Comparison of ENCODE assay signal across 31 cellular contexts in genomic region chr11:85052636-85053035, GRCh38.
"Had no signal": no experiment of that assay in that cellular context is flagged by ENCODE, and none has a peak within 500 bp of the region (broad histone marks: within the 10 kb centered on the region; RNA-seq: fewer than 3 reads in every experiment).

No MANE protein-coding gene starts in this region.

- H3K4me1 Mint-ChIP-seq: activated B cell treated with CpG ODN at 0.5 μM for 24 hours; activated naive CD4-positive, alpha-beta T cell treated with anti-CD3 and anti-CD28 coated beads, Interleukin-2, amount 10 ng/mL, durations not matched to agents 7 days and 5 days; activated naive CD8-positive, alpha-beta T cell treated with anti-CD3 and anti-CD28 coated beads, Interleukin-2, amount 10 ng/mL, durations not matched to agents 7 days and 5 days; T-helper 17 cell had no signal

- H3K36me3 Mint-ChIP-seq: activated naive CD4-positive, alpha-beta T cell treated with anti-CD3 and anti-CD28 coated beads, Interleukin-2, amount 10 ng/mL, durations not matched to agents 7 days and 5 days; activated naive CD4-positive, alpha-beta T cell treated with anti-CD3 and anti-CD28 coated beads, Interleukin-2, amount 50 U/mL, for 72 hours; activated naive CD8-positive, alpha-beta T cell treated with anti-CD3 and anti-CD28 coated beads, Interleukin-2, amount 10 ng/mL, durations not matched to agents 7 days and 5 days had no signal

- DNase-seq: activated B cell treated with CpG ODN at 0.5 μM for 24 hours; activated CD4-positive, alpha-beta T cell treated with anti-CD3 and anti-CD28 coated beads for 48 hours; activated CD4-positive, alpha-beta T cell treated with anti-CD3 and anti-CD28 coated beads, Interleukin-2, amount 50 U/mL, for 1 hour; activated CD4-positive, alpha-beta T cell treated with anti-CD3 and anti-CD28 coated beads, Interleukin-2, amount 50 U/mL, for 48 hours; activated CD8-positive, alpha-beta memory T cell treated with anti-CD3 and anti-CD28 coated beads for 24 hours; activated CD8-positive, alpha-beta T cell treated with anti-CD3 and anti-CD28 coated beads for 36 hours; activated gamma-delta T cell; activated naive CD4-positive, alpha-beta T cell; activated naive CD4-positive, alpha-beta T cell treated with anti-CD3 and anti-CD28 coated beads, Interleukin-2, amount 10 ng/mL, durations not matched to agents 7 days and 5 days; activated naive CD8-positive, alpha-beta T cell treated with anti-CD3 and anti-CD28 coated beads, Interleukin-2, amount 10 ng/mL, durations not matched to agents 7 days and 5 days; activated T-cell treated with anti-CD3 and anti-CD28 coated beads, Interleukin-2, amount 50 U/mL, for 4 hours; amniotic stem cell; anterior cingulate cortex; caudate nucleus; cortex of kidney; dermis blood vessel endothelial cell; effector CD4-positive, alpha-beta T cell; effector memory CD8-positive, alpha-beta T cell; erythroblast; foreskin keratinocyte; gastrocnemius medialis; glutamatergic neuron; heart left ventricle; T-helper 1 cell; T-helper 17 cell; T1000; WERI-Rb-1 had no signal

- H3K4me3 Mint-ChIP-seq: activated B cell treated with CpG ODN at 0.5 μM for 24 hours; activated CD8-positive, alpha-beta T cell treated with anti-CD3 and anti-CD28 coated beads for 36 hours; activated naive CD4-positive, alpha-beta T cell treated with anti-CD3 and anti-CD28 coated beads, Interleukin-2, amount 10 ng/mL, durations not matched to agents 7 days and 5 days; activated naive CD8-positive, alpha-beta T cell treated with anti-CD3 and anti-CD28 coated beads, Interleukin-2, amount 10 ng/mL, durations not matched to agents 7 days and 5 days; activated T-cell treated with anti-CD3 and anti-CD28 coated beads, Interleukin-2, amount 50 U/mL, for 4 hours; effector memory CD8-positive, alpha-beta T cell; T-helper 17 cell; T-helper 2 cell treated with Interferon-gamma antibody and Interleukin-4, amounts not matched to agents 5 μg/mL and 100 μg/mL, for 36 hours had no signal

- H3K4me3 ChIP-seq: esophagus muscularis mucosa, gastrocnemius medialis, heart left ventricle had no signal

- H3K4me1 ChIP-seq: esophagus muscularis mucosa, foreskin keratinocyte, gastrocnemius medialis, heart left ventricle had no signal

- H3K9me3 Mint-ChIP-seq: activated B cell treated with CpG ODN at 0.5 μM for 24 hours had no signal

- H3K27me3 ChIP-seq: esophagus muscularis mucosa, gastrocnemius medialis, heart left ventricle had no signal

- H3K27ac ChIP-seq: esophagus muscularis mucosa, foreskin keratinocyte, gastrocnemius medialis, heart left ventricle, WERI-Rb-1 had no signal

- H3K9me3 ChIP-seq: esophagus muscularis mucosa, gastrocnemius medialis, heart left ventricle had no signal

- ATAC-seq: activated CD4-positive, CD25-positive, alpha-beta regulatory T cell treated with anti-CD3 and anti-CD28 coated beads, Interleukin-2, amount 50 U/mL, for 24 hours; activated CD8-positive, alpha-beta T cell treated with anti-CD3 and anti-CD28 coated beads for 36 hours; activated naive CD4-positive, alpha-beta T cell treated with anti-CD3 and anti-CD28 coated beads, Interleukin-2, amount 50 U/mL, for 72 hours; activated T-cell treated with anti-CD3 and anti-CD28 coated beads, Interleukin-2, amount 50 U/mL, for 4 hours; effector memory CD8-positive, alpha-beta T cell; foreskin keratinocyte; gastrocnemius medialis; heart left ventricle; T-helper 17 cell had no signal

- H3K27me3 Mint-ChIP-seq: activated B cell treated with CpG ODN at 0.5 μM for 24 hours; activated CD8-positive, alpha-beta T cell treated with anti-CD3 and anti-CD28 coated beads for 36 hours; activated naive CD4-positive, alpha-beta T cell treated with anti-CD3 and anti-CD28 coated beads, Interleukin-2, amount 10 ng/mL, durations not matched to agents 7 days and 5 days; activated naive CD8-positive, alpha-beta T cell treated with anti-CD3 and anti-CD28 coated beads, Interleukin-2, amount 10 ng/mL, durations not matched to agents 7 days and 5 days; effector memory CD8-positive, alpha-beta T cell; T-helper 17 cell had no signal

- H3K27ac Mint-ChIP-seq: activated B cell treated with CpG ODN at 0.5 μM for 24 hours; activated CD8-positive, alpha-beta T cell treated with anti-CD3 and anti-CD28 coated beads for 36 hours; activated naive CD4-positive, alpha-beta T cell treated with anti-CD3 and anti-CD28 coated beads, Interleukin-2, amount 10 ng/mL, durations not matched to agents 7 days and 5 days; activated naive CD4-positive, alpha-beta T cell treated with anti-CD3 and anti-CD28 coated beads, Interleukin-2, amount 50 U/mL, for 72 hours; activated naive CD8-positive, alpha-beta T cell treated with anti-CD3 and anti-CD28 coated beads, Interleukin-2, amount 10 ng/mL, durations not matched to agents 7 days and 5 days; effector memory CD8-positive, alpha-beta T cell; T-helper 17 cell; T-helper 2 cell treated with Interferon-gamma antibody and Interleukin-4, amounts not matched to agents 5 μg/mL and 100 μg/mL, for 36 hours had no signal

- H3K36me3 ChIP-seq: esophagus muscularis mucosa, gastrocnemius medialis, heart left ventricle, WERI-Rb-1 had no signal
